8 cellular contexts compared by ENCODE assay signal in genomic region chr10:128125416-128125943, GRCh38. TPM values are rescaled to one million over a fixed set of nuclear protein-coding genes. Genes with fewer than 3 reads are reported as not detected.
A peak's percentile ranks its signal among the peaks of the same experiment; 100 is the strongest.
DNase-seq lines count a peak whose midpoint lies in the region; ATAC-seq and TF ChIP-seq lines count a peak whose summit lies in the region.

No MANE protein-coding gene starts in this region.

- H3K4me3 Mint-ChIP-seq in activated naive CD8-positive, alpha-beta T cell treated with anti-CD3 and anti-CD28 coated beads, Interleukin-2, amount 10 ng/mL, durations not matched to agents 7 days and 5 days, result peak overlapping the region; percentile 99

- H3K27me3 ChIP-seq in BLaER1, result no peaks in the 10 kb centered on the region
- no peaks in the 10 kb centered on the region for H3K27me3 ChIP-seq in HUES6 (ENCODE audit: control insufficient read depth, insufficient read depth, low read length)
- no peaks in the 10 kb centered on the region for H3K27me3 ChIP-seq in kidney epithelial cell (ENCODE audit: control insufficient read depth, insufficient read depth, low read length)
- no peaks in the 10 kb centered on the region for H3K27me3 ChIP-seq in thoracic aorta (replicated peaks; ENCODE audit: insufficient read depth)

- H3K4me1 Mint-ChIP-seq in activated naive CD8-positive, alpha-beta T cell treated with anti-CD3 and anti-CD28 coated beads, Interleukin-2, amount 10 ng/mL, durations not matched to agents 7 days and 5 days, result peaks cover 40% of the 10 kb centered on the region

- H3K4me3 ChIP-seq in BLaER1 (peak overlapping the region; percentile 98), HUES6 (ENCODE audit: low read depth, low read length) (peak overlapping the region; percentile 92), kidney epithelial cell (ENCODE audit: low read depth, low read length) (peak overlapping the region; percentile 91), thoracic aorta (peak overlapping the region; percentile 76)

- H3K27ac ChIP-seq in BLaER1 (peak overlapping the region; percentile 98), HUES6 (ENCODE audit: low read depth, low read length) (peak overlapping the region; percentile 80), thoracic aorta (no peak overlapping the region)

- ATAC-seq in activated naive CD8-positive, alpha-beta T cell treated with anti-CD3 and anti-CD28 coated beads, Interleukin-2, amount 10 ng/mL, durations not matched to agents 7 days and 5 days (ENCODE audit: low read depth), result no peak
- no peak for ATAC-seq in thoracic aorta (ENCODE audit: insufficient number of reproducible peaks, low FRiP score, low read depth)

- peaks cover 45% of the 10 kb centered on the region for H4K20me1 ChIP-seq in BLaER1

- peaks cover 30% of the 10 kb centered on the region for H3K36me3 ChIP-seq in BLaER1
- H3K36me3 ChIP-seq in HUES6 (ENCODE audit: control insufficient read depth, insufficient read depth, low read length), result peaks cover 24% of the 10 kb centered on the region
- no peaks in the 10 kb centered on the region for H3K36me3 ChIP-seq in kidney epithelial cell (ENCODE audit: control insufficient read depth, insufficient read depth, low read length)
- no peaks in the 10 kb centered on the region for H3K36me3 ChIP-seq in thoracic aorta

- DNase-seq in activated naive CD8-positive, alpha-beta T cell treated with anti-CD3 and anti-CD28 coated beads, Interleukin-2, amount 10 ng/mL, durations not matched to agents 7 days and 5 days, result no peak
- DNase-seq in kidney epithelial cell (ENCODE audit: low read depth) (no peak), thoracic aorta (ENCODE audit: low spot score) (no peak), DMS153 (lab: John Stamatoyannopoulos, UW) (no peak), AML-193 (lab: John Stamatoyannopoulos, UW) (no peak), amniotic stem cell (lab: John Stamatoyannopoulos, UW) (no peak)

- H3K9ac ChIP-seq in BLaER1 (peak overlapping the region; percentile 99), HUES6 (ENCODE audit: low read length) (peak overlapping the region; percentile 95)

- no peaks in the 10 kb centered on the region for H3K9me3 Mint-ChIP-seq in activated naive CD8-positive, alpha-beta T cell treated with anti-CD3 and anti-CD28 coated beads, Interleukin-2, amount 10 ng/mL, durations not matched to agents 7 days and 5 days

- peaks cover 49% of the 10 kb centered on the region for H3K4me1 ChIP-seq in BLaER1
- peaks cover 19% of the 10 kb centered on the region for H3K4me1 ChIP-seq in HUES6 (ENCODE audit: control insufficient read depth, insufficient read depth, low read length)
- peaks cover 11 to 12% of the 10 kb centered on the region in 2 donors for H3K4me1 ChIP-seq in thoracic aorta (ENCODE audit: control insufficient read depth in 1 of 2, low read depth in 2 of 2)

- TF ChIP-seq CTCF in kidney epithelial cell (IDR thresholded peaks at IDR 0.05; ENCODE audit: insufficient read depth, low read length, poor library complexity, severe bottlenecking) (no peak), thoracic aorta (IDR thresholded peaks at IDR 0.05) (no peak)

- H3K27me3 Mint-ChIP-seq in activated naive CD8-positive, alpha-beta T cell treated with anti-CD3 and anti-CD28 coated beads, Interleukin-2, amount 10 ng/mL, durations not matched to agents 7 days and 5 days, result peaks cover 8% of the 10 kb centered on the region

- H3K4me2 ChIP-seq in BLaER1, result peak overlapping the region; percentile 90

- POLR2A ChIA-PET in activated naive CD8-positive, alpha-beta T cell treated with anti-CD3 and anti-CD28 coated beads, Interleukin-2, amount 10 ng/mL, durations not matched to agents 7 days and 5 days (lab: Charles Lee), result interaction anchor here (0.7 to 3.1 kb wide), 17 partner anchors 11 to 87 kb away, joined by 3 to 28 read pairs (median 5); no protein-coding TSS in a partner anchor

- no peaks in the 10 kb centered on the region for H3K9me3 ChIP-seq in BLaER1
- H3K9me3 ChIP-seq in HUES6 (ENCODE audit: control insufficient read depth, insufficient read depth, low read depth, low read length), result no peaks in the 10 kb centered on the region
- no peaks in the 10 kb centered on the region for H3K9me3 ChIP-seq in thoracic aorta

- H3K36me3 Mint-ChIP-seq in activated naive CD8-positive, alpha-beta T cell treated with anti-CD3 and anti-CD28 coated beads, Interleukin-2, amount 10 ng/mL, durations not matched to agents 7 days and 5 days, result peaks cover 42% of the 10 kb centered on the region

- peak overlapping the region; percentile 95 for H3K27ac Mint-ChIP-seq in activated naive CD8-positive, alpha-beta T cell treated with anti-CD3 and anti-CD28 coated beads, Interleukin-2, amount 10 ng/mL, durations not matched to agents 7 days and 5 days

RNA-seq across cellular contexts. Expression of gene MKI67, which starts 0.7 kb away (rescaled TPM):
- total RNA-seq in activated naive CD8-positive, alpha-beta T cell treated with anti-CD3 and anti-CD28 coated beads, Interleukin-2, amount 10 ng/mL, durations not matched to agents 7 days and 5 days, result 100 to 1,000 TPM; 256 to 280 TPM
- total RNA-seq in kidney epithelial cell (5.1 and 5.6 TPM in 2 replicates), thoracic aorta (1 to 10 TPM in 1 of 2 donors, under 1 TPM in 1; 0.41 to 2.7 TPM)

Comparison
In these comparisons a context has a peak if more than half of its experiments do, and no peak if none do; other contexts are left out.
1. H3K27ac ChIP-seq: peak in BLaER1 (single experiment) and HUES6 (single experiment); none in thoracic aorta (0 of 2).
2. RNA of gene MKI67, which starts 0.7 kb away (total RNA-seq): 256 to 280 TPM in activated naive CD8-positive, alpha-beta T cell treated with anti-CD3 and anti-CD28 coated beads, Interleukin-2, amount 10 ng/mL, durations not matched to agents 7 days and 5 days; 5.1 to 5.6 TPM in kidney epithelial cell and 0.41 to 2.7 TPM in thoracic aorta; every median in the first group is over 10 times any median in the second.
3. Peak in every context shown above with its lines, with median percentiles within 50 percentile points of each other: H3K4me3 ChIP-seq.